Comparison of ENCODE assay signal across 1 cellular context in the genomic region with DNA sequence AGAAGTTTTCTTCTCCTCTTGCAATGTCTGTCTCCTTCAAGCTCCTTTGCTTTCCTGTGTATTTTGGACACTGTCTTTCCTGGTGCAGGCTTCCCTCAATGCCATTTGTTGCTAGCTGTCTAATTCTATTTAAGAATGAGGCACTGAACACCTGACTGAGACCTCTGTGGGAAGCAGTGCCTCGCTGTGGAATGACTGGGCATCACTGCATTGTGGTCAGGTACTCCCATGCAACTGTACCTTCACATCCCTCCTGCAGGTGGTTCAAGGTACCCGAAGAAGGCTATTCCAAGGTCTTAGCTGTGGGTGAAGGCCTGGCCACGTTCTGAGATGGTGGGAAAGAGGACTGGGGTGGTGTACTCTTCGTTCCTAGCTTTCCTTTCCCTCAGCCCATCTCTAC.
TF ChIP-seq lines count a peak whose summit lies in the region.

No MANE protein-coding gene starts in this region.

TF ChIP-seq in H1, 55 proteins besides CTCF, POLR2A, EP300 and RAD21:
- TF ChIP-seq CHD1 (IDR thresholded peaks at IDR 0.05; ENCODE audit: low read depth, low read length) (no peak), JUN (IDR thresholded peaks at IDR 0.05; ENCODE audit: low read depth, low read length) (no peak), GTF2F1 (IDR thresholded peaks at IDR 0.05; ENCODE audit: borderline replicate concordance, low read depth, low read length) (no peak), MAFK (IDR thresholded peaks at IDR 0.05; ENCODE audit: low read depth, low read length) (no peak), EZH2 (IDR thresholded peaks at IDR 0.05; ENCODE audit: low read depth, low read length, severe bottlenecking) (no peak)
